1 cellular context compared by ENCODE assay signal in the genomic region with DNA sequence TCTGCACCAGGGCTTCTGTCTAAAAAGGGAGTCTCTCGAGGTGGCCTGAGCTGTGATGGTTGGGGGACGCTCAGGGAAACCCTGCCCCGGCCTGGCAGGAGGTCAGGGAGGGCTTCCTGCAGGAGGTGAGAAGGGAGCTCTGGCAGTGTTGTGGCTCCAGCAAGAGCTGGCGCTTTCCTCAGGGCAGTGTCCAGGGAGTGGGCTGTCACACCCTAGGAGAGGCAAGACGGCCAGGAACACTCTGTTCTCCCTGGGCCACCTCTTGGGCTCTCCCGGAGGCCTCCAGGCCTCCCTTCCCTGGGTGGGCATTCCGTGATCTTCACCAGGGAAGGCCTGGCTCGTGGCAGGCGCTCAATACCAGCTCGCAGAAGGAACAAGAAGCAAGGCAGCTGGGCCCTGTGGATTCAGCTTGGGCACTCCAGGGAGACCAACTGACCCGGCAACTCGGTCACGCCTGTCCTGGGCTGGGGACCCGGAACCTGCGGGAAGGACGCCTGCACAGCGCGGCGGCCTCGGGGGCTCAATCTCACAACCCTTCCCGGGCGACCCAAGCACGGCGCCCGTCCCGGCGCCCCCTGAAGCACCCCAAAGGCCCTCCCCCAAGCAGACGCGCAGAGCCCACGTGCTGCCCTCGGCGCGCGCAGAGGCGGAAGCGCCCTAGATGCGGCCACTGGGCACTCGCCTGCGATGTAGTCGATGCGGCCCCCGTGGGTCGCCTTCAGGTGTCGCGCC.
TF ChIP-seq lines count a peak whose summit lies in the region.

No MANE protein-coding gene starts in this region.

TF ChIP-seq in K562, 482 proteins besides CTCF, POLR2A, EP300 and RAD21 (continued from another document and continues in another):
- no peak; a peak in 1 of 4 replicates for TF ChIP-seq ZNF639 (CRISPR knock-in tag; conservative IDR thresholded peaks at IDR 0.05 in 1 of 2, IDR thresholded peaks at IDR 0.05 in 1 of 2)
- TF ChIP-seq ZNF140 (CRISPR knock-in tag; IDR thresholded peaks at IDR 0.05) = no peak
- no peak for TF ChIP-seq EWSR1 (IDR thresholded peaks at IDR 0.05; ENCODE audit: borderline replicate concordance, low read depth, partially characterized antibody)
- TF ChIP-seq ZNF23 (CRISPR knock-in tag; IDR thresholded peaks at IDR 0.05) = no peak
- no peak for TF ChIP-seq L3MBTL2 (IDR thresholded peaks at IDR 0.05)
- TF ChIP-seq, protein P1, sequence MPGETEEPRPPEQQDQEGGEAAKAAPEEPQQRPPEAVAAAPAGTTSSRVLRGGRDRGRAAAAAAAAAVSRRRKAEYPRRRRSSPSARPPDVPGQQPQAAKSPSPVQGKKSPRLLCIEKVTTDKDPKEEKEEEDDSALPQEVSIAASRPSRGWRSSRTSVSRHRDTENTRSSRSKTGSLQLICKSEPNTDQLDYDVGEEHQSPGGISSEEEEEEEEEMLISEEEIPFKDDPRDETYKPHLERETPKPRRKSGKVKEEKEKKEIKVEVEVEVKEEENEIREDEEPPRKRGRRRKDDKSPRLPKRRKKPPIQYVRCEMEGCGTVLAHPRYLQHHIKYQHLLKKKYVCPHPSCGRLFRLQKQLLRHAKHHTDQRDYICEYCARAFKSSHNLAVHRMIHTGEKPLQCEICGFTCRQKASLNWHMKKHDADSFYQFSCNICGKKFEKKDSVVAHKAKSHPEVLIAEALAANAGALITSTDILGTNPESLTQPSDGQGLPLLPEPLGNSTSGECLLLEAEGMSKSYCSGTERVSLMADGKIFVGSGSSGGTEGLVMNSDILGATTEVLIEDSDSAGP (CRISPR knock-in tag; IDR thresholded peaks at IDR 0.05) = no peak
- TF ChIP-seq MBD1 (CRISPR knock-in tag; IDR thresholded peaks at IDR 0.05) = no peak
- TF ChIP-seq CHD4 (IDR thresholded peaks at IDR 0.05; ENCODE audit: insufficient read depth, insufficient replicate concordance, low read depth, low read length, poor library complexity, severe bottlenecking) = no peak
- TF ChIP-seq ZNF830 (CRISPR knock-in tag; IDR thresholded peaks at IDR 0.05) = no peak
- no peak for TF ChIP-seq SRSF3 (IDR thresholded peaks at IDR 0.05; ENCODE audit: insufficient read depth, low read length)
- TF ChIP-seq FOXJ3 (CRISPR knock-in tag; IDR thresholded peaks at IDR 0.05) = no peak
- TF ChIP-seq CBX5 (IDR thresholded peaks at IDR 0.05; ENCODE audit: borderline replicate concordance, low read depth) = no peak
- no peak for TF ChIP-seq CBX3 (IDR thresholded peaks at IDR 0.05; ENCODE audit: borderline replicate concordance in 1 of 2, low read length in 2 of 2)
- TF ChIP-seq NCOA6 (IDR thresholded peaks at IDR 0.05) = no peak
- TF ChIP-seq, protein P2, sequence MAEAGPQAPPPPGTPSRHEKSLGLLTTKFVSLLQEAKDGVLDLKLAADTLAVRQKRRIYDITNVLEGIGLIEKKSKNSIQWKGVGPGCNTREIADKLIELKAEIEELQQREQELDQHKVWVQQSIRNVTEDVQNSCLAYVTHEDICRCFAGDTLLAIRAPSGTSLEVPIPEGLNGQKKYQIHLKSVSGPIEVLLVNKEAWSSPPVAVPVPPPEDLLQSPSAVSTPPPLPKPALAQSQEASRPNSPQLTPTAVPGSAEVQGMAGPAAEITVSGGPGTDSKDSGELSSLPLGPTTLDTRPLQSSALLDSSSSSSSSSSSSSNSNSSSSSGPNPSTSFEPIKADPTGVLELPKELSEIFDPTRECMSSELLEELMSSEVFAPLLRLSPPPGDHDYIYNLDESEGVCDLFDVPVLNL (CRISPR knock-in tag; IDR thresholded peaks at IDR 0.05; ENCODE audit: low read depth) = no peak
- TF ChIP-seq, protein P3, sequence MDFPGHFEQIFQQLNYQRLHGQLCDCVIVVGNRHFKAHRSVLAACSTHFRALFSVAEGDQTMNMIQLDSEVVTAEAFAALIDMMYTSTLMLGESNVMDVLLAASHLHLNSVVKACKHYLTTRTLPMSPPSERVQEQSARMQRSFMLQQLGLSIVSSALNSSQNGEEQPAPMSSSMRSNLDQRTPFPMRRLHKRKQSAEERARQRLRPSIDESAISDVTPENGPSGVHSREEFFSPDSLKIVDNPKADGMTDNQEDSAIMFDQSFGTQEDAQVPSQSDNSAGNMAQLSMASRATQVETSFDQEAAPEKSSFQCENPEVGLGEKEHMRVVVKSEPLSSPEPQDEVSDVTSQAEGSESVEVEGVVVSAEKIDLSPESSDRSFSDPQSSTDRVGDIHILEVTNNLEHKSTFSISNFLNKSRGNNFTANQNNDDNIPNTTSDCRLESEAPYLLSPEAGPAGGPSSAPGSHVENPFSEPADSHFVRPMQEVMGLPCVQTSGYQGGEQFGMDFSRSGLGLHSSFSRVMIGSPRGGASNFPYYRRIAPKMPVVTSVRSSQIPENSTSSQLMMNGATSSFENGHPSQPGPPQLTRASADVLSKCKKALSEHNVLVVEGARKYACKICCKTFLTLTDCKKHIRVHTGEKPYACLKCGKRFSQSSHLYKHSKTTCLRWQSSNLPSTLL (IDR thresholded peaks at IDR 0.05) = no peak
- TF ChIP-seq, protein P4, sequence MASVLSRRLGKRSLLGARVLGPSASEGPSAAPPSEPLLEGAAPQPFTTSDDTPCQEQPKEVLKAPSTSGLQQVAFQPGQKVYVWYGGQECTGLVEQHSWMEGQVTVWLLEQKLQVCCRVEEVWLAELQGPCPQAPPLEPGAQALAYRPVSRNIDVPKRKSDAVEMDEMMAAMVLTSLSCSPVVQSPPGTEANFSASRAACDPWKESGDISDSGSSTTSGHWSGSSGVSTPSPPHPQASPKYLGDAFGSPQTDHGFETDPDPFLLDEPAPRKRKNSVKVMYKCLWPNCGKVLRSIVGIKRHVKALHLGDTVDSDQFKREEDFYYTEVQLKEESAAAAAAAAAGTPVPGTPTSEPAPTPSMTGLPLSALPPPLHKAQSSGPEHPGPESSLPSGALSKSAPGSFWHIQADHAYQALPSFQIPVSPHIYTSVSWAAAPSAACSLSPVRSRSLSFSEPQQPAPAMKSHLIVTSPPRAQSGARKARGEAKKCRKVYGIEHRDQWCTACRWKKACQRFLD (CRISPR knock-in tag; IDR thresholded peaks at IDR 0.05) = peak; percentile 72
- peak; percentile 38 for TF ChIP-seq POLR2AphosphoS5 (IDR thresholded peaks at IDR 0.05; ENCODE audit: control insufficient read depth, insufficient read depth, low read depth, low read length)
- no peak for TF ChIP-seq NFIC (IDR thresholded peaks at IDR 0.05)
- TF ChIP-seq TCFL5 (CRISPR knock-in tag; conservative IDR thresholded peaks at IDR 0.05) = no peak
- no peak for TF ChIP-seq HNRNPH1 (optimal IDR thresholded peaks at IDR 0.05; ENCODE audit: low read depth, low read length)
- TF ChIP-seq ZNF592 (IDR thresholded peaks at IDR 0.05) = 0 out of 2 replicates have a peak, but pooled peaks have one; percentile 17
- no peak for TF ChIP-seq GABPB1 (CRISPR knock-in tag; IDR thresholded peaks at IDR 0.05)
- TF ChIP-seq IRF1 (CRISPR knock-in tag; IDR thresholded peaks at IDR 0.05; ENCODE audit: borderline replicate concordance) = no peak
- TF ChIP-seq MIER1 (IDR thresholded peaks at IDR 0.05; ENCODE audit: low read depth) = no peak
- TF ChIP-seq GTF2B (IDR thresholded peaks at IDR 0.05; ENCODE audit: extremely low read depth, insufficient read length) = no peak
- no peak for TF ChIP-seq KLF10 (CRISPR knock-in tag; IDR thresholded peaks at IDR 0.05)
- TF ChIP-seq, protein P5, sequence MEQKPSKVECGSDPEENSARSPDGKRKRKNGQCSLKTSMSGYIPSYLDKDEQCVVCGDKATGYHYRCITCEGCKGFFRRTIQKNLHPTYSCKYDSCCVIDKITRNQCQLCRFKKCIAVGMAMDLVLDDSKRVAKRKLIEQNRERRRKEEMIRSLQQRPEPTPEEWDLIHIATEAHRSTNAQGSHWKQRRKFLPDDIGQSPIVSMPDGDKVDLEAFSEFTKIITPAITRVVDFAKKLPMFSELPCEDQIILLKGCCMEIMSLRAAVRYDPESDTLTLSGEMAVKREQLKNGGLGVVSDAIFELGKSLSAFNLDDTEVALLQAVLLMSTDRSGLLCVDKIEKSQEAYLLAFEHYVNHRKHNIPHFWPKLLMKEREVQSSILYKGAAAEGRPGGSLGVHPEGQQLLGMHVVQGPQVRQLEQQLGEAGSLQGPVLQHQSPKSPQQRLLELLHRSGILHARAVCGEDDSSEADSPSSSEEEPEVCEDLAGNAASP (IDR thresholded peaks at IDR 0.05) = no peak
- TF ChIP-seq, protein P6, sequence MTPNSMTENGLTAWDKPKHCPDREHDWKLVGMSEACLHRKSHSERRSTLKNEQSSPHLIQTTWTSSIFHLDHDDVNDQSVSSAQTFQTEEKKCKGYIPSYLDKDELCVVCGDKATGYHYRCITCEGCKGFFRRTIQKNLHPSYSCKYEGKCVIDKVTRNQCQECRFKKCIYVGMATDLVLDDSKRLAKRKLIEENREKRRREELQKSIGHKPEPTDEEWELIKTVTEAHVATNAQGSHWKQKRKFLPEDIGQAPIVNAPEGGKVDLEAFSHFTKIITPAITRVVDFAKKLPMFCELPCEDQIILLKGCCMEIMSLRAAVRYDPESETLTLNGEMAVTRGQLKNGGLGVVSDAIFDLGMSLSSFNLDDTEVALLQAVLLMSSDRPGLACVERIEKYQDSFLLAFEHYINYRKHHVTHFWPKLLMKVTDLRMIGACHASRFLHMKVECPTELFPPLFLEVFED (CRISPR knock-in tag; conservative IDR thresholded peaks at IDR 0.05) = no peak
- TF ChIP-seq GMEB1 (CRISPR knock-in tag; IDR thresholded peaks at IDR 0.05) = no peak
- TF ChIP-seq ZNF41 (CRISPR knock-in tag; conservative IDR thresholded peaks at IDR 0.05) = no peak
- TF ChIP-seq FIP1L1 (IDR thresholded peaks at IDR 0.05; ENCODE audit: low read depth, low read length, poor library complexity, severe bottlenecking) = peak; percentile 97
- TF ChIP-seq NBN (IDR thresholded peaks at IDR 0.05; ENCODE audit: low read depth) = no peak
- no peak for TF ChIP-seq ESRRB (CRISPR knock-in tag; IDR thresholded peaks at IDR 0.05; ENCODE audit: borderline replicate concordance)
- TF ChIP-seq ZNF79 (CRISPR knock-in tag; IDR thresholded peaks at IDR 0.05; ENCODE audit: low read depth) = no peak
